26 cellular contexts compared by ENCODE assay signal in the genomic region with DNA sequence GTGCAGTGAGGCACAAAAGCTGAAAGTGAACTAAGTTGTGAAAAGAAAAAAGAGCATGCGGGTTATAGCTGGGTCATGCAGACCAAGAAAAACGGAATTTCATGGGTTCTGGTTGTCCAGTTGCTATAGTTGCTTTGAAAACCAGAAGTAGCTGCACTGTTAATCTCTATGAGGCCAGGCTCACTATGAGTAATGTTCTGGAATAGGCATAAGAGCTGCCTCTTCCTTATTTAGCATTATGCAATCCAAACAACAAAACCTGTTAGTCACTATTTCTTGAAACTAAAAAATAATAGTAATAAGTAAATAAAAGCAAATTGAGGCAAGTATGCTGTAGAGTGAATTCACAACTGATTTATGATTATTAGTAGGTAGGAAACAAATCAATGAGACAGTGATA.
"Had no signal": no experiment of that assay in that cellular context is flagged by ENCODE, and none has a peak within 500 bp of the region (broad histone marks: within the 10 kb centered on the region; RNA-seq: fewer than 3 reads in every experiment).

No MANE protein-coding gene starts in this region.

- H3K36me3 ChIP-seq: colonic mucosa, left lung, ovary, right lobe of liver, suprapubic skin had no signal

- ATAC-seq: activated CD8-positive, alpha-beta T cell treated with anti-CD3 and anti-CD28 coated beads, Interleukin-2, amount 10 ng/mL, durations not matched to agents 7 days and 5 days; body of pancreas; mucosa of descending colon; naive thymus-derived CD4-positive, alpha-beta T cell; WTC11 had no signal

- H3K36me3 Mint-ChIP-seq: activated naive CD4-positive, alpha-beta T cell treated with anti-CD3 and anti-CD28 coated beads, Interleukin-2, amount 50 U/mL, for 24 hours; naive thymus-derived CD4-positive, alpha-beta T cell had no signal

- H3K9me3 Mint-ChIP-seq: stimulated activated naive CD8-positive, alpha-beta T cell treated with anti-CD3 and anti-CD28 coated beads, Interleukin-15, Interleukin-2, amounts not matched to agents 100 ng/mL and 50 ng/mL, for 24 hours; T-helper 2 cell treated with Interferon-gamma antibody and Interleukin-4, amounts not matched to agents 5 μg/mL and 100 μg/mL, for 36 hours had no signal

- H3K4me3 ChIP-seq: body of pancreas, colonic mucosa, hepatocyte, left lung, mucosa of descending colon, ovary, right lobe of liver, smooth muscle cell, suprapubic skin had no signal

- DNase-seq: activated CD4-positive, alpha-beta T cell treated with anti-CD3 and anti-CD28 coated beads for 48 hours; activated CD8-positive, alpha-beta memory T cell treated with anti-CD3 and anti-CD28 coated beads, Interleukin-2, amount 50 U/mL, for 4 hours; activated CD8-positive, alpha-beta T cell treated with anti-CD3 and anti-CD28 coated beads, Interleukin-2, amount 10 ng/mL, durations not matched to agents 7 days and 5 days; activated effector memory CD4-positive, alpha-beta T cell treated with anti-CD3 and anti-CD28 coated beads, Interleukin-2, amount 50 U/mL, for 16 hours; activated T-cell treated with anti-CD3 and anti-CD28 coated beads, Interleukin-2, amount 50 U/mL, for 48 hours; amniotic stem cell; body of pancreas; central memory CD4-positive, alpha-beta T cell; colonic mucosa; effector CD4-positive, alpha-beta T cell; kidney; left lung; mucosa of descending colon; naive thymus-derived CD4-positive, alpha-beta T cell; ovary; right lobe of liver; stimulated activated CD4-positive, alpha-beta T cell treated with anti-CD3 and anti-CD28 coated beads, Interleukin-4, amount 100 ng/mL, for 4 hours; stimulated activated CD8-positive, alpha-beta memory T cell treated with anti-CD3 and anti-CD28 coated beads, Interleukin-4, amount 100 ng/mL, for 48 hours; trophoblast cell had no signal

- H3K9me3 ChIP-seq: body of pancreas, colonic mucosa, ovary, right lobe of liver, suprapubic skin had no signal

- H3K27ac Mint-ChIP-seq: activated CD8-positive, alpha-beta T cell treated with anti-CD3 and anti-CD28 coated beads, Interleukin-2, amount 10 ng/mL, durations not matched to agents 7 days and 5 days; activated naive CD4-positive, alpha-beta T cell treated with anti-CD3 and anti-CD28 coated beads, Interleukin-2, amount 50 U/mL, for 24 hours; naive thymus-derived CD4-positive, alpha-beta T cell; stimulated activated naive CD8-positive, alpha-beta T cell treated with anti-CD3 and anti-CD28 coated beads, Interleukin-15, Interleukin-2, amounts not matched to agents 100 ng/mL and 50 ng/mL, for 24 hours; T-helper 2 cell treated with Interferon-gamma antibody and Interleukin-4, amounts not matched to agents 5 μg/mL and 100 μg/mL, for 36 hours; WTC11 had no signal

- H3K4me3 Mint-ChIP-seq: activated CD8-positive, alpha-beta T cell treated with anti-CD3 and anti-CD28 coated beads, Interleukin-2, amount 10 ng/mL, durations not matched to agents 7 days and 5 days; activated naive CD4-positive, alpha-beta T cell treated with anti-CD3 and anti-CD28 coated beads, Interleukin-2, amount 50 U/mL, for 24 hours; naive thymus-derived CD4-positive, alpha-beta T cell; stimulated activated naive CD8-positive, alpha-beta T cell treated with anti-CD3 and anti-CD28 coated beads, Interleukin-15, Interleukin-2, amounts not matched to agents 100 ng/mL and 50 ng/mL, for 24 hours; T-helper 2 cell treated with Interferon-gamma antibody and Interleukin-4, amounts not matched to agents 5 μg/mL and 100 μg/mL, for 36 hours; WTC11 had no signal

- H3K4me1 ChIP-seq: body of pancreas, colonic mucosa, left lung, right lobe of liver, suprapubic skin had no signal

- H3K27me3 ChIP-seq: body of pancreas, colonic mucosa, hepatocyte, left lung, ovary, right lobe of liver, suprapubic skin had no signal

- H3K27ac ChIP-seq: body of pancreas, colonic mucosa, hepatocyte, left lung, ovary, right lobe of liver, suprapubic skin had no signal

- H3K4me1 Mint-ChIP-seq: activated naive CD4-positive, alpha-beta T cell treated with anti-CD3 and anti-CD28 coated beads, Interleukin-2, amount 50 U/mL, for 24 hours; naive thymus-derived CD4-positive, alpha-beta T cell; WTC11 had no signal

- H3K27me3 Mint-ChIP-seq: activated naive CD4-positive, alpha-beta T cell treated with anti-CD3 and anti-CD28 coated beads, Interleukin-2, amount 50 U/mL, for 24 hours; naive thymus-derived CD4-positive, alpha-beta T cell; stimulated activated naive CD8-positive, alpha-beta T cell treated with anti-CD3 and anti-CD28 coated beads, Interleukin-15, Interleukin-2, amounts not matched to agents 100 ng/mL and 50 ng/mL, for 24 hours had no signal
